In genomic region chr14:64942531-64943111, GRCh38 we compare ENCODE assay signal across 1 cellular context.
TF ChIP-seq lines count a peak whose summit lies in the region.

Gene GPX2 (minus strand): TSS chr14:64942745. CDS start chr14:64942726, 19 bp downstream.

TF ChIP-seq in HepG2, 621 proteins besides CTCF, POLR2A, EP300 and RAD21 (continued from another document and continues in another):
- TF ChIP-seq, protein P1, sequence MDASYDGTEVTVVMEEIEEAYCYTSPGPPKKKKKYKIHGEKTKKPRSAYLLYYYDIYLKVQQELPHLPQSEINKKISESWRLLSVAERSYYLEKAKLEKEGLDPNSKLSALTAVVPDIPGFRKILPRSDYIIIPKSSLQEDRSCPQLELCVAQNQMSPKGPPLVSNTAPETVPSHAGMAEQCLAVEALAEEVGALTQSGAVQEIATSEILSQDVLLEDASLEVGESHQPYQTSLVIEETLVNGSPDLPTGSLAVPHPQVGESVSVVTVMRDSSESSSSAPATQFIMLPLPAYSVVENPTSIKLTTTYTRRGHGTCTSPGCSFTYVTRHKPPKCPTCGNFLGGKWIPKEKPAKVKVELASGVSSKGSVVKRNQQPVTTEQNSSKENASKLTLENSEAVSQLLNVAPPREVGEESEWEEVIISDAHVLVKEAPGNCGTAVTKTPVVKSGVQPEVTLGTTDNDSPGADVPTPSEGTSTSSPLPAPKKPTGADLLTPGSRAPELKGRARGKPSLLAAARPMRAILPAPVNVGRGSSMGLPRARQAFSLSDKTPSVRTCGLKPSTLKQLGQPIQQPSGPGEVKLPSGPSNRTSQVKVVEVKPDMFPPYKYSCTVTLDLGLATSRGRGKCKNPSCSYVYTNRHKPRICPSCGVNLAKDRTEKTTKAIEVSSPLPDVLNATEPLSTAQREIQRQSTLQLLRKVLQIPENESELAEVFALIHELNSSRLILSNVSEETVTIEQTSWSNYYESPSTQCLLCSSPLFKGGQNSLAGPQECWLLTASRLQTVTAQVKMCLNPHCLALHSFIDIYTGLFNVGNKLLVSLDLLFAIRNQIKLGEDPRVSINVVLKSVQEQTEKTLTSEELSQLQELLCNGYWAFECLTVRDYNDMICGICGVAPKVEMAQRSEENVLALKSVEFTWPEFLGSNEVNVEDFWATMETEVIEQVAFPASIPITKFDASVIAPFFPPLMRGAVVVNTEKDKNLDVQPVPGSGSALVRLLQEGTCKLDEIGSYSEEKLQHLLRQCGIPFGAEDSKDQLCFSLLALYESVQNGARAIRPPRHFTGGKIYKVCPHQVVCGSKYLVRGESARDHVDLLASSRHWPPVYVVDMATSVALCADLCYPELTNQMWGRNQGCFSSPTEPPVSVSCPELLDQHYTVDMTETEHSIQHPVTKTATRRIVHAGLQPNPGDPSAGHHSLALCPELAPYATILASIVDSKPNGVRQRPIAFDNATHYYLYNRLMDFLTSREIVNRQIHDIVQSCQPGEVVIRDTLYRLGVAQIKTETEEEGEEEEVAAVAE (CRISPR knock-in tag; IDR thresholded peaks at IDR 0.05; ENCODE audit: borderline replicate concordance) = peak; percentile 55; the same call in 1 of the 2 replicates
- no peak for TF ChIP-seq ZNF432 (CRISPR knock-in tag; IDR thresholded peaks at IDR 0.05; ENCODE audit: borderline replicate concordance)
- no peak for TF ChIP-seq MAF1 (CRISPR knock-in tag; IDR thresholded peaks at IDR 0.05; ENCODE audit: borderline replicate concordance)
- no peak for TF ChIP-seq ZKSCAN5 (CRISPR knock-in tag; IDR thresholded peaks at IDR 0.05)
- TF ChIP-seq IKZF5 (CRISPR knock-in tag; IDR thresholded peaks at IDR 0.05) = peak; percentile 57; the same call in 1 of the 2 replicates
- no peak for TF ChIP-seq ZNF598 (CRISPR knock-in tag; IDR thresholded peaks at IDR 0.05; ENCODE audit: borderline replicate concordance)
- TF ChIP-seq PITX1 (CRISPR knock-in tag; IDR thresholded peaks at IDR 0.05) = peak; percentile 78; the same call in 1 of the 2 replicates
- peak; percentile 59; the same call in 1 of the 2 replicates for TF ChIP-seq ZBTB7B (CRISPR knock-in tag; IDR thresholded peaks at IDR 0.05)
- TF ChIP-seq, protein P2, sequence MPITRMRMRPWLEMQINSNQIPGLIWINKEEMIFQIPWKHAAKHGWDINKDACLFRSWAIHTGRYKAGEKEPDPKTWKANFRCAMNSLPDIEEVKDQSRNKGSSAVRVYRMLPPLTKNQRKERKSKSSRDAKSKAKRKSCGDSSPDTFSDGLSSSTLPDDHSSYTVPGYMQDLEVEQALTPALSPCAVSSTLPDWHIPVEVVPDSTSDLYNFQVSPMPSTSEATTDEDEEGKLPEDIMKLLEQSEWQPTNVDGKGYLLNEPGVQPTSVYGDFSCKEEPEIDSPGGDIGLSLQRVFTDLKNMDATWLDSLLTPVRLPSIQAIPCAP (CRISPR knock-in tag; IDR thresholded peaks at IDR 0.05; ENCODE audit: low read depth) = no peak
- TF ChIP-seq KDM4B (CRISPR knock-in tag; IDR thresholded peaks at IDR 0.05) = no peak
- peak; percentile 61; the same call in 1 of the 2 replicates for TF ChIP-seq YEATS2 (CRISPR knock-in tag; IDR thresholded peaks at IDR 0.05; ENCODE audit: borderline replicate concordance)
- no peak for TF ChIP-seq HNRNPLL (IDR thresholded peaks at IDR 0.05; ENCODE audit: low read depth, low read length, poor library complexity, severe bottlenecking)
- TF ChIP-seq, protein P3, sequence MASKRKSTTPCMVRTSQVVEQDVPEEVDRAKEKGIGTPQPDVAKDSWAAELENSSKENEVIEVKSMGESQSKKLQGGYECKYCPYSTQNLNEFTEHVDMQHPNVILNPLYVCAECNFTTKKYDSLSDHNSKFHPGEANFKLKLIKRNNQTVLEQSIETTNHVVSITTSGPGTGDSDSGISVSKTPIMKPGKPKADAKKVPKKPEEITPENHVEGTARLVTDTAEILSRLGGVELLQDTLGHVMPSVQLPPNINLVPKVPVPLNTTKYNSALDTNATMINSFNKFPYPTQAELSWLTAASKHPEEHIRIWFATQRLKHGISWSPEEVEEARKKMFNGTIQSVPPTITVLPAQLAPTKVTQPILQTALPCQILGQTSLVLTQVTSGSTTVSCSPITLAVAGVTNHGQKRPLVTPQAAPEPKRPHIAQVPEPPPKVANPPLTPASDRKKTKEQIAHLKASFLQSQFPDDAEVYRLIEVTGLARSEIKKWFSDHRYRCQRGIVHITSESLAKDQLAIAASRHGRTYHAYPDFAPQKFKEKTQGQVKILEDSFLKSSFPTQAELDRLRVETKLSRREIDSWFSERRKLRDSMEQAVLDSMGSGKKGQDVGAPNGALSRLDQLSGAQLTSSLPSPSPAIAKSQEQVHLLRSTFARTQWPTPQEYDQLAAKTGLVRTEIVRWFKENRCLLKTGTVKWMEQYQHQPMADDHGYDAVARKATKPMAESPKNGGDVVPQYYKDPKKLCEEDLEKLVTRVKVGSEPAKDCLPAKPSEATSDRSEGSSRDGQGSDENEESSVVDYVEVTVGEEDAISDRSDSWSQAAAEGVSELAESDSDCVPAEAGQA (IDR thresholded peaks at IDR 0.05; ENCODE audit: low read depth) = no peak
- TF ChIP-seq, protein P3 (CRISPR knock-in tag; IDR thresholded peaks at IDR 0.05; ENCODE audit: borderline replicate concordance) = no peak
- no peak for TF ChIP-seq NFKB2 (CRISPR knock-in tag; IDR thresholded peaks at IDR 0.05; ENCODE audit: borderline replicate concordance)
- no peak for TF ChIP-seq ZNF740 (CRISPR knock-in tag; IDR thresholded peaks at IDR 0.05)
- TF ChIP-seq, protein P4, sequence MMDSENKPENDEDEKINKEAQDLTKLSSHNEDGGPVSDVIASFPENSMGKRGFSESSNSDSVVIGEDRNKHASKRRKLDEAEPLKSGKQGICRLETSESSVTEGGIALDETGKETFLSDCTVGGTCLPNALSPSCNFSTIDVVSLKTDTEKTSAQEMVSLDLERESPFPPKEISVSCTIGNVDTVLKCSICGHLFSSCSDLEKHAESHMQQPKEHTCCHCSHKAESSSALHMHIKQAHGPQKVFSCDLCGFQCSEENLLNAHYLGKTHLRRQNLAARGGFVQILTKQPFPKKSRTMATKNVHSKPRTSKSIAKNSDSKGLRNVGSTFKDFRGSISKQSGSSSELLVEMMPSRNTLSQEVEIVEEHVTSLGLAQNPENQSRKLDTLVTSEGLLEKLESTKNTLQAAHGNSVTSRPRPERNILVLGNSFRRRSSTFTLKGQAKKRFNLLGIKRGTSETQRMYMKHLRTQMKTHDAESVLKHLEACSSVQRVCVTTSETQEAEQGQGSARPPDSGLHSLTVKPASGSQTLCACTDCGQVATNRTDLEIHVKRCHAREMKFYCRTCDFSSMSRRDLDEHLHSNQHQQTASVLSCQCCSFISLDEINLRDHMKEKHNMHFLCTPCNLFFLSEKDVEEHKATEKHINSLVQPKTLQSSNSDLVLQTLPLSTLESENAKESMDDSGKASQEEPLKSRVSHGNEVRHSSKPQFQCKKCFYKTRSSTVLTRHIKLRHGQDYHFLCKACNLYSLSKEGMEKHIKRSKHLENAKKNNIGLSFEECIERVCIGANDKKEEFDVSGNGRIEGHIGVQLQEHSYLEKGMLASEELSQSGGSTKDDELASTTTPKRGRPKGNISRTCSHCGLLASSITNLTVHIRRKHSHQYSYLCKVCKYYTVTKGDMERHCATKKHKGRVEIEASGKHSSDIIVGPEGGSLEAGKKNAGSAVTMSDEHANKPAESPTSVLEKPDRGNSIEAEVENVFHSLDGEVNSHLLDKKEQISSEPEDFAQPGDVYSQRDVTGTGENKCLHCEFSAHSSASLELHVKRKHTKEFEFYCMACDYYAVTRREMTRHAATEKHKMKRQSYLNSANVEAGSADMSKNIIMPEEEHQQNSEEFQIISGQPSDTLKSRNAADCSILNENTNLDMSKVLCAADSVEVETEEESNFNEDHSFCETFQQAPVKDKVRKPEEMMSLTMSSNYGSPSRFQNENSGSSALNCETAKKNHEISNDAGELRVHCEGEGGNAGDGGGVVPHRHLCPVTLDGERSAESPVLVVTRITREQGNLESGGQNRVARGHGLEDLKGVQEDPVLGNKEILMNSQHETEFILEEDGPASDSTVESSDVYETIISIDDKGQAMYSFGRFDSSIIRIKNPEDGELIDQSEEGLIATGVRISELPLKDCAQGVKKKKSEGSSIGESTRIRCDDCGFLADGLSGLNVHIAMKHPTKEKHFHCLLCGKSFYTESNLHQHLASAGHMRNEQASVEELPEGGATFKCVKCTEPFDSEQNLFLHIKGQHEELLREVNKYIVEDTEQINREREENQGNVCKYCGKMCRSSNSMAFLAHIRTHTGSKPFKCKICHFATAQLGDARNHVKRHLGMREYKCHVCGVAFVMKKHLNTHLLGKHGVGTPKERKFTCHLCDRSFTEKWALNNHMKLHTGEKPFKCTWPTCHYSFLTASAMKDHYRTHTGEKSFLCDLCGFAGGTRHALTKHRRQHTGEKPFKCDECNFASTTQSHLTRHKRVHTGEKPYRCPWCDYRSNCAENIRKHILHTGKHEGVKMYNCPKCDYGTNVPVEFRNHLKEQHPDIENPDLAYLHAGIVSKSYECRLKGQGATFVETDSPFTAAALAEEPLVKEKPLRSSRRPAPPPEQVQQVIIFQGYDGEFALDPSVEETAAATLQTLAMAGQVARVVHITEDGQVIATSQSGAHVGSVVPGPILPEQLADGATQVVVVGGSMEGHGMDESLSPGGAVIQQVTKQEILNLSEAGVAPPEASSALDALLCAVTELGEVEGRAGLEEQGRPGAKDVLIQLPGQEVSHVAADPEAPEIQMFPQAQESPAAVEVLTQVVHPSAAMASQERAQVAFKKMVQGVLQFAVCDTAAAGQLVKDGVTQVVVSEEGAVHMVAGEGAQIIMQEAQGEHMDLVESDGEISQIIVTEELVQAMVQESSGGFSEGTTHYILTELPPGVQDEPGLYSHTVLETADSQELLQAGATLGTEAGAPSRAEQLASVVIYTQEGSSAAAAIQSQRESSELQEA (CRISPR knock-in tag; IDR thresholded peaks at IDR 0.05; ENCODE audit: not compliant biosample characterization) = no peak
- no peak; the same call in 1 of the 2 replicates for TF ChIP-seq ARNTL (CRISPR knock-in tag; IDR thresholded peaks at IDR 0.05)
- TF ChIP-seq, protein P5, sequence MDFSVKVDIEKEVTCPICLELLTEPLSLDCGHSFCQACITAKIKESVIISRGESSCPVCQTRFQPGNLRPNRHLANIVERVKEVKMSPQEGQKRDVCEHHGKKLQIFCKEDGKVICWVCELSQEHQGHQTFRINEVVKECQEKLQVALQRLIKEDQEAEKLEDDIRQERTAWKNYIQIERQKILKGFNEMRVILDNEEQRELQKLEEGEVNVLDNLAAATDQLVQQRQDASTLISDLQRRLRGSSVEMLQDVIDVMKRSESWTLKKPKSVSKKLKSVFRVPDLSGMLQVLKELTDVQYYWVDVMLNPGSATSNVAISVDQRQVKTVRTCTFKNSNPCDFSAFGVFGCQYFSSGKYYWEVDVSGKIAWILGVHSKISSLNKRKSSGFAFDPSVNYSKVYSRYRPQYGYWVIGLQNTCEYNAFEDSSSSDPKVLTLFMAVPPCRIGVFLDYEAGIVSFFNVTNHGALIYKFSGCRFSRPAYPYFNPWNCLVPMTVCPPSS (IDR thresholded peaks at IDR 0.05) = no peak
- 0 out of 2 replicates have a peak, but pooled peaks have one; percentile 47 for TF ChIP-seq AKAP8 (CRISPR knock-in tag; IDR thresholded peaks at IDR 0.05)
- TF ChIP-seq, protein P6, sequence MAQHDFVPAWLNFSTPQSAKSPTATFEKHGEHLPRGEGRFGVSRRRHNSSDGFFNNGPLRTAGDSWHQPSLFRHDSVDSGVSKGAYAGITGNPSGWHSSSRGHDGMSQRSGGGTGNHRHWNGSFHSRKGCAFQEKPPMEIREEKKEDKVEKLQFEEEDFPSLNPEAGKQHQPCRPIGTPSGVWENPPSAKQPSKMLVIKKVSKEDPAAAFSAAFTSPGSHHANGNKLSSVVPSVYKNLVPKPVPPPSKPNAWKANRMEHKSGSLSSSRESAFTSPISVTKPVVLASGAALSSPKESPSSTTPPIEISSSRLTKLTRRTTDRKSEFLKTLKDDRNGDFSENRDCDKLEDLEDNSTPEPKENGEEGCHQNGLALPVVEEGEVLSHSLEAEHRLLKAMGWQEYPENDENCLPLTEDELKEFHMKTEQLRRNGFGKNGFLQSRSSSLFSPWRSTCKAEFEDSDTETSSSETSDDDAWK (CRISPR knock-in tag; IDR thresholded peaks at IDR 0.05) = no peak
- TF ChIP-seq ZNF615 (CRISPR knock-in tag; IDR thresholded peaks at IDR 0.05; ENCODE audit: borderline replicate concordance) = no peak; the same call in 1 of the 2 replicates
- TF ChIP-seq SNAPC2 (CRISPR knock-in tag; IDR thresholded peaks at IDR 0.05) = no peak
- no peak for TF ChIP-seq FOXC1 (CRISPR knock-in tag; IDR thresholded peaks at IDR 0.05; ENCODE audit: borderline replicate concordance)
- TF ChIP-seq, protein P7, sequence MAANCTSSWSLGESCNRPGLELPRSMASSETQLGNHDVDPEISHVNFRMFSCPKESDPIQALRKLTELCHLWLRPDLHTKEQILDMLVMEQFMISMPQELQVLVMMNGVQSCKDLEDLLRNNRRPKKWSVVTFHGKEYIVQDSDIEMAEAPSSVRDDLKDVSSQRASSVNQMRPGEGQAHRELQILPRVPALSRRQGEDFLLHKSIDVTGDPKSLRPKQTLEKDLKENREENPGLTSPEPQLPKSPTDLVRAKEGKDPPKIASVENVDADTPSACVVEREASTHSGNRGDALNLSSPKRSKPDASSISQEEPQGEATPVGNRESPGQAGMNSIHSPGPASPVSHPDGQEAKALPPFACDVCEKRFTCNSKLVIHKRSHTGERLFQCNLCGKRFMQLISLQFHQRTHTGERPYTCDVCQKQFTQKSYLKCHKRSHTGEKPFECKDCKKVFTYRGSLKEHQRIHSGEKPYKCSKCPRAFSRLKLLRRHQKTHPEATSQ (CRISPR knock-in tag; IDR thresholded peaks at IDR 0.05; ENCODE audit: borderline replicate concordance) = no peak; the same call in 1 of the 2 replicates
